17 cellular contexts compared by ENCODE assay signal in the genomic region with DNA sequence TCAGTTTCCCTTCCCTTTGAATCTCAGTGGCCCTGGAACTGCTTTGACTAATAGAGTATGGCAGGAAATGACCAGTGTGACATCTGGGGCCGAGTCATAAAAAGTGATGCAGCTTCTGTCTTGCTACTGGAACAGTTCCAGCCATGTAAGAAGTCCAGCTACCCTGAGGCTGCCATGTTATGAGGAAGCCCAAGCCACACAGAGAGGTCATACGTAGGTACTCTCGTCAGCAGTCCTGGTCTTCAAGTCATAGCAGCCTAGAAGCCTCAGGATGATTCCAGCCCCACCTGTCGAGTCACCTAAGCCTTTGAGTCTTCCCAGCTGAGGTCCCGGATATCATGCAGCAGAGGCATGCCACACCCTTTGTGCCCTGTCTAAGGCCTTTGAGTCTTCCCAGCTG.
A peak's percentile ranks its signal among the peaks of the same experiment; 100 is the strongest.
DNase-seq lines count a peak whose midpoint lies in the region; ATAC-seq, FAIRE-seq and TF ChIP-seq lines count a peak whose summit lies in the region.
"Had no signal": no experiment of that assay in that cellular context is flagged by ENCODE, and none has a peak within 500 bp of the region (broad histone marks: within the 10 kb centered on the region; RNA-seq: fewer than 3 reads in every experiment).

No MANE protein-coding gene starts in this region.

- FAIRE-seq in kidney (lab: Jason Lieb, UNC), result no peak
- no peak for FAIRE-seq in HTR-8/SVneo (lab: Jason Lieb, UNC)
- FAIRE-seq: G401.6, GM19239 had no signal

- no peak for TF ChIP-seq POLR2A in esophagus squamous epithelium (IDR thresholded peaks at IDR 0.05)

- no peak for ATAC-seq in GM21526 (IDR thresholded peaks at IDR 0.05; ENCODE audit: low FRiP score, unreplicated experiment)
- ATAC-seq: left lung had no signal

- TF ChIP-seq CTCF in esophagus squamous epithelium (IDR thresholded peaks at IDR 0.05), result no peak
- TF ChIP-seq CTCF in kidney (IDR thresholded peaks at IDR 0.05; ENCODE audit: borderline replicate concordance, extremely low read depth, insufficient read depth), result no peak

- H3K27me3 ChIP-seq in esophagus squamous epithelium, result no peaks in the 10 kb centered on the region
- H3K27me3 ChIP-seq: cardiac muscle cell, left lung had no signal

- H3K4me1 ChIP-seq in esophagus squamous epithelium (peaks cover 0 to 60% (median 15%) of the 10 kb centered on the region in 3 donors), kidney (ENCODE audit: control insufficient read depth in 1 of 2, insufficient read depth in 1 of 2, low read depth in 1 of 2, low read length in 2 of 2) (peaks cover 0 to 3% of the 10 kb centered on the region in 2 donors)

- H3K9me3 ChIP-seq in SK-N-MC (ENCODE audit: low read depth, low read length) (no peaks in the 10 kb centered on the region), esophagus squamous epithelium (no peaks in the 10 kb centered on the region), kidney (ENCODE audit: control insufficient read depth in 1 of 2, low read length in 2 of 2) (no peaks in the 10 kb centered on the region)

- H3K9ac ChIP-seq in SK-N-MC (ENCODE audit: insufficient read length) (no peak overlapping the region), kidney (ENCODE audit: low read length in 2 of 2) (no peak overlapping the region)

- H3K4me3 ChIP-seq in SK-N-MC (peak overlapping the region; percentile 48; the same call in 1 of the 2 replicates), esophagus squamous epithelium (no peak overlapping the region), kidney (ENCODE audit: low read length in 2 of 2) (no peak overlapping the region)
- H3K4me3 ChIP-seq: cardiac muscle cell, left lung had no signal

- 63 to 76% methylated on average over 3 of the region's 5 CpGs for WGBS in esophagus squamous epithelium, 2 donors

- intact Hi-C loops in esophagus squamous epithelium (cut with DNase I), result no loop called here
- intact Hi-C loops in kidney (cut with DNase I), result no loop called here

- DNase-seq in AG20443 (ENCODE audit: low spot score) (peak; percentile 38), HT1080 (ENCODE audit: low read depth) (peak; percentile 68), SK-N-MC (ENCODE audit: low read depth, low spot score) (no peak), esophagus squamous epithelium (lab: John Stamatoyannopoulos, UW) (no peak), middle frontal gyrus (ENCODE audit: extremely low spot score, low spot score) (no peak), kidney (no peak), HTR-8/SVneo (ENCODE audit: insufficient read length, low spot score) (no peak)
- DNase-seq: erythroblast, H7, left lung, NCI-H1694, retina had no signal

- no peaks in the 10 kb centered on the region for H3K36me3 ChIP-seq in SK-N-MC (ENCODE audit: insufficient read depth, low read length)
- H3K36me3 ChIP-seq in esophagus squamous epithelium, result no peaks in the 10 kb centered on the region
- no peaks in the 10 kb centered on the region for H3K36me3 ChIP-seq in kidney (ENCODE audit: control insufficient read depth in 1 of 2, insufficient read depth in 2 of 2, low read length in 2 of 2)
- H3K36me3 ChIP-seq: cardiac muscle cell, left lung had no signal

- peak overlapping the region; percentile 94 for H3K27ac ChIP-seq in SK-N-MC
- H3K27ac ChIP-seq in esophagus squamous epithelium, result peak overlapping the region in 3 of 4 donors; percentile 7 to 77 (median 70)
- no peak overlapping the region for H3K27ac ChIP-seq in kidney (ENCODE audit: low read depth in 2 of 2, low read length in 2 of 2)
- H3K27ac ChIP-seq: cardiac muscle cell, left lung, RWPE1 had no signal

Comparison
In these comparisons a context has a peak if more than half of its experiments do, and no peak if none do; other contexts are left out.
1. DNase-seq: peak in AG20443 (single experiment) and HT1080 (single experiment); none in SK-N-MC (single experiment), esophagus squamous epithelium (single experiment), middle frontal gyrus (single experiment), kidney (single experiment) and HTR-8/SVneo (single experiment).
2. H3K27ac ChIP-seq: peak in SK-N-MC (single experiment) and esophagus squamous epithelium (3 of 4); none in kidney (0 of 2).